ENCODE assay signal across 8 cellular contexts in the genomic region with DNA sequence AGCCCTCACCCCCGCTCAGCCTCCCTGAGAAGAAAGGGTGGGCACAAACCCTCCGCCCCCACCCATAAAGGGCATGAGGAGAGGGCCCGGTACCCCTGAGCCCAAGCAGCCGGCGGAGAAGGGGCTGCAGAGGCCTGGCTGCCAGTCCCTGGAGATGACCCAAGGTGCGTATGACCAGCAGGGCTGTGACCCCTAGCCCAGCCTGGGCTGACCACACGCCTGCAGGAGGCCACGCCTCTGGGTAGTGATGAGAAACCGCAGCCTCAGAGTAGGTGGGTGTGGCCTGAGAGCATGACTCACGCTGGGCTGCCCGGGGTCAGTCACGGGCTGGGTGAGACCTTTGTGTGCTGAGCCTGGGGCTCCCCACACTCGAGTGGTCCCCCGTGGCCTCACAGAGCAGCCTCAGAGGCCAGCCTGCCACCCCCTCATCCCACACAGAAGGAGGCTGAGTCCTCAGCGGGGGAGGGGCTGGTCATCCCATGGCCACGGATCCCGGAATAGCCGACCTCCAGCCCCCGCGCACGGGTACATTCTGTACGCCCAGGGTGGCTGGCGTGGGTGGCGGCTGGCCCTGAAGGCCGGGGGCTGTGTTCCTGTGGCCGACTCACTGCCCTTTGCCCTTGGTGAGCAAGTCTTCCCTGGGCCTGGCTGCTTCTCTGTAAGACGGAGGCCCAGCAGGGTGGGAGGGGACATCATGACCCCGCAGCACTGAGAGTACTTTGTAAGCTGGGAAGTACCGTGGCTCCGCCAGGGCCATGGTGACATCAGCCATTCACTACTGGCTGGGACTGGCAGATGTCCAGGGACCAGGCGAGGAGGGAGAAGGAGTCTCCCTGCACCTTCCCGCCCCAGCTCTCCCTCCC.
DNase-seq lines count a peak whose midpoint lies in the region; ATAC-seq and TF ChIP-seq lines count a peak whose summit lies in the region.

No MANE protein-coding gene starts in this region.

- no peak for TF ChIP-seq POLR2A in prostate gland (IDR thresholded peaks at IDR 0.05)

- ATAC-seq in left ventricle myocardium superior (peak; percentile 87), GM19467 (IDR thresholded peaks at IDR 0.05; ENCODE audit: unreplicated experiment) (no peak), GM21529 (IDR thresholded peaks at IDR 0.05; ENCODE audit: unreplicated experiment) (no peak), GM21528 (IDR thresholded peaks at IDR 0.05; ENCODE audit: low FRiP score, unreplicated experiment) (no peak)

- 40% methylated on average over 23 of the region's 32 CpGs for WGBS in prostate gland

- no peaks in the 10 kb centered on the region for H3K9me3 ChIP-seq in prostate gland

- H3K4me1 ChIP-seq in prostate gland (replicated peaks) = no peaks in the 10 kb centered on the region

- peak; percentile 5 for DNase-seq in COR-L47 (lab: John Stamatoyannopoulos, UW)
- peak; percentile 87 for DNase-seq in LoVo (ENCODE audit: low spot score)
- peak in 55 of 58 donors; percentile 39 to 96 (median 84) for DNase-seq in anterior cingulate cortex (lab: John Stamatoyannopoulos, UW)
- DNase-seq in left ventricle myocardium superior = peak; percentile 93
- peak; percentile 67 for DNase-seq in prostate gland (ENCODE audit: low spot score)

- no peak for TF ChIP-seq CTCF in prostate gland (IDR thresholded peaks at IDR 0.05)

- no peaks in the 10 kb centered on the region for H3K27me3 ChIP-seq in prostate gland (replicated peaks; ENCODE audit: insufficient read depth)

- H3K27ac ChIP-seq in prostate gland = peak overlapping the region; percentile 52 to 82

- no peaks in the 10 kb centered on the region for H3K36me3 ChIP-seq in prostate gland

- intact Hi-C loops in left ventricle myocardium superior (cut with micrococcal nuclease) (no loop called here), prostate gland (cut with DNase I) (no loop called here)

- no peak overlapping the region for H3K4me3 ChIP-seq in prostate gland

Comparison
In these comparisons a context has a peak if more than half of its experiments do, and no peak if none do; other contexts are left out.
1. DNase-seq: peak in every context shown above with its lines; median percentile 93 in left ventricle myocardium superior; 87 in LoVo; 84 in anterior cingulate cortex; 67 in prostate gland; 5 in COR-L47.